Comparison of ENCODE assay signal across 1 cellular context in genomic region chr11:73298233-73298632, GRCh38.
TF ChIP-seq lines count a peak whose summit lies in the region.

No MANE protein-coding gene starts in this region.

TF ChIP-seq in IMR-90, 13 proteins besides CTCF, POLR2A, EP300 and RAD21 (continued from another document):
- no peak for TF ChIP-seq MAZ (IDR thresholded peaks at IDR 0.05; ENCODE audit: borderline replicate concordance, low read depth, low read length)
- no peak for TF ChIP-seq NFE2L2 (IDR thresholded peaks at IDR 0.05; ENCODE audit: low read depth, low read length)
- no peak for TF ChIP-seq ELK1 (IDR thresholded peaks at IDR 0.05; ENCODE audit: borderline replicate concordance, low read depth, low read length)
- no peak for TF ChIP-seq RFX5 (IDR thresholded peaks at IDR 0.05; ENCODE audit: low read depth, low read length)
- TF ChIP-seq BHLHE40 (IDR thresholded peaks at IDR 0.05; ENCODE audit: low read depth, low read length) = no peak
- no peak for TF ChIP-seq CHD1 (IDR thresholded peaks at IDR 0.05; ENCODE audit: low read depth, low read length)
- no peak for TF ChIP-seq MXI1 (IDR thresholded peaks at IDR 0.05; ENCODE audit: borderline replicate concordance, low read depth, low read length)
- no peak for TF ChIP-seq CEBPB (IDR thresholded peaks at IDR 0.05; ENCODE audit: low read depth, low read length)
- no peak for TF ChIP-seq SMC3 (IDR thresholded peaks at IDR 0.05; ENCODE audit: low read depth, low read length)
- no peak for TF ChIP-seq FOS (IDR thresholded peaks at IDR 0.05; ENCODE audit: low read depth, low read length)
